In genomic region chr6:168676552-168677317, GRCh38 we compare ENCODE assay signal across 2 cellular contexts.
TF ChIP-seq lines count a peak whose summit lies in the region.

No MANE protein-coding gene starts in this region.

TF ChIP-seq in HCT116, 20 proteins besides CTCF, POLR2A, EP300 and RAD21:
- TF ChIP-seq JUND (IDR thresholded peaks at IDR 0.05) (no peak), FOSL1 (IDR thresholded peaks at IDR 0.05; ENCODE audit: low read depth) (no peak), EGR1 (IDR thresholded peaks at IDR 0.05; ENCODE audit: low read depth) (no peak), SP1 (IDR thresholded peaks at IDR 0.05; ENCODE audit: low read depth) (no peak), EZH2 (IDR thresholded peaks at IDR 0.05) (no peak), CEBPB (IDR thresholded peaks at IDR 0.05; ENCODE audit: low read depth) (no peak), POLR2AphosphoS5 (IDR thresholded peaks at IDR 0.05; ENCODE audit: low read depth, low read length) (no peak), CBX3 (IDR thresholded peaks at IDR 0.05; ENCODE audit: low read depth) (no peak), MAX (IDR thresholded peaks at IDR 0.05) (no peak), SRF (IDR thresholded peaks at IDR 0.05; ENCODE audit: low read depth) (no peak), ZBTB33 (IDR thresholded peaks at IDR 0.05; ENCODE audit: extremely low read depth, insufficient replicate concordance, low read length) (no peak), SIN3A (IDR thresholded peaks at IDR 0.05; ENCODE audit: low read depth) (no peak), ZNF274 (IDR thresholded peaks at IDR 0.05; ENCODE audit: low read depth, low read length) (no peak), ATF3 (IDR thresholded peaks at IDR 0.05) (no peak), EZH2phosphoT487 (IDR thresholded peaks at IDR 0.05; ENCODE audit: borderline replicate concordance) (no peak), ZFX (IDR thresholded peaks at IDR 0.05) (no peak)

TF ChIP-seq in H1, 55 proteins besides CTCF, POLR2A, EP300 and RAD21:
- no peak for TF ChIP-seq SP4 (IDR thresholded peaks at IDR 0.05; ENCODE audit: low read length)
- TF ChIP-seq KDM5A (IDR thresholded peaks at IDR 0.05; ENCODE audit: low read length), result no peak
- TF ChIP-seq CTBP2 (IDR thresholded peaks at IDR 0.05; ENCODE audit: borderline replicate concordance, insufficient read depth, insufficient read length, low read length), result no peak
- no peak for TF ChIP-seq BRCA1 (IDR thresholded peaks at IDR 0.05; ENCODE audit: low read depth, low read length)
- TF ChIP-seq NANOG (IDR thresholded peaks at IDR 0.05; ENCODE audit: insufficient read depth, low read depth, low read length, poor library complexity, severe bottlenecking), result no peak
- TF ChIP-seq SP1 (IDR thresholded peaks at IDR 0.05; ENCODE audit: low read depth, low read length), result no peak
- TF ChIP-seq SRF (IDR thresholded peaks at IDR 0.05; ENCODE audit: low read depth, low read length), result no peak
- TF ChIP-seq ASH2L (IDR thresholded peaks at IDR 0.05; ENCODE audit: low read length), result no peak
- no peak for TF ChIP-seq POLR2AphosphoS5 (IDR thresholded peaks at IDR 0.05; ENCODE audit: low read depth, low read length)
- TF ChIP-seq CBX5 (IDR thresholded peaks at IDR 0.05; ENCODE audit: low read depth, low read length), result no peak
- TF ChIP-seq RFX5 (IDR thresholded peaks at IDR 0.05; ENCODE audit: borderline replicate concordance, low read depth, low read length), result no peak
- TF ChIP-seq BACH1 (IDR thresholded peaks at IDR 0.05; ENCODE audit: low read length), result no peak
- no peak for TF ChIP-seq BCL11A (IDR thresholded peaks at IDR 0.05; ENCODE audit: low read depth in 2 of 2, low read length in 2 of 2)
- TF ChIP-seq GABPA (IDR thresholded peaks at IDR 0.05; ENCODE audit: borderline replicate concordance, insufficient read depth, low read length), result no peak
- TF ChIP-seq TAF7 (optimal IDR thresholded peaks at IDR 0.05; ENCODE audit: borderline replicate concordance, low read depth, low read length), result no peak
- no peak for TF ChIP-seq JUN (IDR thresholded peaks at IDR 0.05; ENCODE audit: low read depth, low read length)
- no peak for TF ChIP-seq ATF3 (IDR thresholded peaks at IDR 0.05; ENCODE audit: insufficient read depth, low read depth, low read length)
TF ChIP-seq in H1: peak in this region for 0.
